In genomic region chr9:105359899-105360298, GRCh38 we compare ENCODE assay signal across 9 cellular contexts.
DNase-seq lines count a peak whose midpoint lies in the region; ATAC-seq lines count a peak whose summit lies in the region.
"Had no signal": no experiment of that assay in that cellular context is flagged by ENCODE, and none has a peak within 500 bp of the region (broad histone marks: within the 10 kb centered on the region; RNA-seq: fewer than 3 reads in every experiment).

No MANE protein-coding gene starts in this region.

- ATAC-seq in HG03442 (IDR thresholded peaks at IDR 0.05; ENCODE audit: unreplicated experiment) (peak; percentile 68), HG03280 (IDR thresholded peaks at IDR 0.05; ENCODE audit: unreplicated experiment) (no peak)
- peak; percentile 98 for ATAC-seq in activated naive CD8-positive, alpha-beta T cell treated with anti-CD3 and anti-CD28 coated beads, Interleukin-2, amount 50 U/mL, for 24 hours

- H3K36me3 Mint-ChIP-seq in activated naive CD8-positive, alpha-beta T cell treated with anti-CD3 and anti-CD28 coated beads, Interleukin-2, amount 50 U/mL, for 24 hours (ENCODE audit: low read depth), result peaks cover 11% of the 10 kb centered on the region

- no peaks in the 10 kb centered on the region for H3K9me3 Mint-ChIP-seq in activated naive CD8-positive, alpha-beta T cell treated with anti-CD3 and anti-CD28 coated beads, Interleukin-2, amount 50 U/mL, for 24 hours

- peaks cover 3% of the 10 kb centered on the region for H3K27me3 Mint-ChIP-seq in activated naive CD8-positive, alpha-beta T cell treated with anti-CD3 and anti-CD28 coated beads, Interleukin-2, amount 50 U/mL, for 24 hours

- H3K27ac Mint-ChIP-seq in activated naive CD8-positive, alpha-beta T cell treated with anti-CD3 and anti-CD28 coated beads, Interleukin-2, amount 50 U/mL, for 24 hours, result peak overlapping the region; percentile 82

- peak; percentile 33 for DNase-seq in activated naive CD4-positive, alpha-beta T cell treated with Interleukin-2 at 50 U/mL for 16 hours
- no peak for DNase-seq in activated naive CD4-positive, alpha-beta T cell treated with anti-CD3 and anti-CD28 coated beads, Interleukin-2, amount 50 U/mL, for 16 hours
- peak; percentile 60 for DNase-seq in activated naive CD8-positive, alpha-beta T cell treated with anti-CD3 and anti-CD28 coated beads, Interleukin-2, amount 50 U/mL, for 24 hours
- DNase-seq in stimulated activated CD8-positive, alpha-beta memory T cell treated with anti-CD3 and anti-CD28 coated beads, Interleukin-4, amount 100 ng/mL, for 48 hours, result peak; percentile 81
- DNase-seq in G401 (ENCODE audit: low spot score), result no peak
- DNase-seq in DMS153 treated with DMSO at 0.1 percent for 48 hours (lab: John Stamatoyannopoulos, UW; ENCODE audit: unreplicated experiment), result no peak
- DNase-seq: MG63 had no signal

- in situ Hi-C loops in G401 (cut with HindIII; ENCODE audit: low sequenced_read_pairs), result no loop called here

- peak overlapping the region; percentile 49 for H3K4me3 Mint-ChIP-seq in activated naive CD8-positive, alpha-beta T cell treated with anti-CD3 and anti-CD28 coated beads, Interleukin-2, amount 50 U/mL, for 24 hours

- H3K4me1 Mint-ChIP-seq in activated naive CD8-positive, alpha-beta T cell treated with anti-CD3 and anti-CD28 coated beads, Interleukin-2, amount 50 U/mL, for 24 hours, result peaks cover 28% of the 10 kb centered on the region

Comparison
In these comparisons a context has a peak if more than half of its experiments do, and no peak if none do; other contexts are left out.
1. DNase-seq: peak in activated naive CD4-positive, alpha-beta T cell treated with Interleukin-2 at 50 U/mL for 16 hours (single experiment), activated naive CD8-positive, alpha-beta T cell treated with anti-CD3 and anti-CD28 coated beads, Interleukin-2, amount 50 U/mL, for 24 hours (single experiment) and stimulated activated CD8-positive, alpha-beta memory T cell treated with anti-CD3 and anti-CD28 coated beads, Interleukin-4, amount 100 ng/mL, for 48 hours (single experiment); none in activated naive CD4-positive, alpha-beta T cell treated with anti-CD3 and anti-CD28 coated beads, Interleukin-2, amount 50 U/mL, for 16 hours (single experiment), G401 (single experiment) and DMS153 treated with DMSO at 0.1 percent for 48 hours (single experiment).